ENCODE assay signal across 8 cellular contexts in genomic region chr17:28725660-28726395, GRCh38. TPM values are rescaled to one million over a fixed set of nuclear protein-coding genes. Genes with fewer than 3 reads are reported as not detected.
DNase-seq lines count a peak whose midpoint lies in the region; ATAC-seq and TF ChIP-seq lines count a peak whose summit lies in the region.

Gene TLCD1, minus strand, starts transcription at chr17:28726233. Its CDS starts 136 bp downstream, at chr17:28726097.

- H3K27ac Mint-ChIP-seq in activated T-helper 1 cell treated with anti-CD3 and anti-CD28 coated beads, Interleukin-12 subunit alpha, Interleukin-12 subunit beta, Interleukin-2, Interleukin-4 antibody, amounts not matched to agents 30 ng/mL and 10 ng/mL and 1 ng/mL, durations not matched to agents 14 hours and 24 hours and 36 hours, result peak within 1 kb of the TSS; percentile 98
- peak within 1 kb of the TSS; percentile 96 for H3K27ac Mint-ChIP-seq in nephron progenitor cell

- TF ChIP-seq CTCF in GM10248 (IDR thresholded peaks at IDR 0.05; ENCODE audit: control extremely low read depth, extremely low read depth, low read depth, missing control alignments), result no peak
- TF ChIP-seq CTCF in esophagus squamous epithelium (IDR thresholded peaks at IDR 0.05), result peak in 1 of 6 experiments; percentile 17
- TF ChIP-seq CTCF in nephron progenitor cell (IDR thresholded peaks at IDR 0.05), result no peak

- no peaks in the 10 kb centered on the region for H3K9me3 ChIP-seq in esophagus squamous epithelium

- no peaks in the 10 kb centered on the region for H3K27me3 Mint-ChIP-seq in activated T-helper 1 cell treated with anti-CD3 and anti-CD28 coated beads, Interleukin-12 subunit alpha, Interleukin-12 subunit beta, Interleukin-2, Interleukin-4 antibody, amounts not matched to agents 30 ng/mL and 10 ng/mL and 1 ng/mL, durations not matched to agents 14 hours and 24 hours and 36 hours (ENCODE audit: insufficient read depth)
- no peaks in the 10 kb centered on the region for H3K27me3 Mint-ChIP-seq in nephron progenitor cell (ENCODE audit: low read depth, poor library complexity)

- peak within 1 kb of the TSS; percentile 65 to 75 (median 71) for H3K4me3 ChIP-seq in esophagus squamous epithelium

- H3K27ac ChIP-seq in esophagus squamous epithelium, result peak within 1 kb of the TSS; percentile 94 to 99 (median 98)

- POLR2A ChIA-PET in GM10248 (lab: Yijun Ruan, JAX), result interaction anchor here (0.8 to 3.8 kb wide), 11 partner anchors 9 to 424 kb away, joined by 3 to 90 read pairs (median 8); partner anchors contain the start of genes PHF12 and TRAF4

- DNase-seq in GM10248 (ENCODE audit: extremely low spot score) (peak; percentile 82), HT1080 (ENCODE audit: low read depth) (peak; percentile 89), NOMO-1 treated with DMSO at 0.1 percent for 48 hours (lab: John Stamatoyannopoulos, UW; ENCODE audit: unreplicated experiment) (peak; percentile 63), esophagus squamous epithelium (lab: John Stamatoyannopoulos, UW) (no peak), nephron progenitor cell (peak; percentile 80), ureter (ENCODE audit: low spot score) (peak; percentile 72)
- no peak for DNase-seq in activated T-helper 1 cell treated with anti-CD3 and anti-CD28 coated beads, Interleukin-12 subunit alpha, Interleukin-12 subunit beta, Interleukin-2, Interleukin-4 antibody, amounts not matched to agents 30 ng/mL and 10 ng/mL and 1 ng/mL, durations not matched to agents 14 hours and 24 hours and 36 hours (ENCODE audit: low spot score)

- peak within 1 kb of the TSS; percentile 97 for H3K4me3 Mint-ChIP-seq in activated T-helper 1 cell treated with anti-CD3 and anti-CD28 coated beads, Interleukin-12 subunit alpha, Interleukin-12 subunit beta, Interleukin-2, Interleukin-4 antibody, amounts not matched to agents 30 ng/mL and 10 ng/mL and 1 ng/mL, durations not matched to agents 14 hours and 24 hours and 36 hours
- H3K4me3 Mint-ChIP-seq in nephron progenitor cell, result peak within 1 kb of the TSS; percentile 92

- H3K36me3 ChIP-seq in esophagus squamous epithelium, result peaks cover 6 to 42% (median 16%) of the 10 kb centered on the region in 3 donors

- CTCF ChIA-PET in GM10248 (lab: Yijun Ruan, JAX), result interaction anchor here (0.9 to 7.0 kb wide), 39 partner anchors 10 to 398 kb away, joined by 3 to 472 read pairs (median 11); partner anchors contain the start of genes DHRS13, ERAL1, PHF12 and PROCA1

- no peaks in the 10 kb centered on the region for H3K27me3 ChIP-seq in esophagus squamous epithelium

- H3K4me1 ChIP-seq in esophagus squamous epithelium, result peaks cover 41 to 78% (median 60%) of the 10 kb centered on the region in 3 donors

- H3K36me3 Mint-ChIP-seq in activated T-helper 1 cell treated with anti-CD3 and anti-CD28 coated beads, Interleukin-12 subunit alpha, Interleukin-12 subunit beta, Interleukin-2, Interleukin-4 antibody, amounts not matched to agents 30 ng/mL and 10 ng/mL and 1 ng/mL, durations not matched to agents 14 hours and 24 hours and 36 hours (ENCODE audit: low read depth), result peaks cover 40% of the 10 kb centered on the region
- peaks cover 31% of the 10 kb centered on the region for H3K36me3 Mint-ChIP-seq in nephron progenitor cell (ENCODE audit: low read depth)

- TF ChIP-seq POLR2A in esophagus squamous epithelium (IDR thresholded peaks at IDR 0.05), result peak in 1 of 4 donors; percentile 47

- WGBS in esophagus squamous epithelium, 2 donors, result 0% methylated on average over 12 of the region's 66 CpGs; no CpG with 5 or more reads in 1 of the 2 donors

- no peaks in the 10 kb centered on the region for H3K9me3 Mint-ChIP-seq in activated T-helper 1 cell treated with anti-CD3 and anti-CD28 coated beads, Interleukin-12 subunit alpha, Interleukin-12 subunit beta, Interleukin-2, Interleukin-4 antibody, amounts not matched to agents 30 ng/mL and 10 ng/mL and 1 ng/mL, durations not matched to agents 14 hours and 24 hours and 36 hours
- H3K9me3 Mint-ChIP-seq in nephron progenitor cell, result no peaks in the 10 kb centered on the region

- peaks cover 71% of the 10 kb centered on the region for H3K4me1 Mint-ChIP-seq in activated T-helper 1 cell treated with anti-CD3 and anti-CD28 coated beads, Interleukin-12 subunit alpha, Interleukin-12 subunit beta, Interleukin-2, Interleukin-4 antibody, amounts not matched to agents 30 ng/mL and 10 ng/mL and 1 ng/mL, durations not matched to agents 14 hours and 24 hours and 36 hours (ENCODE audit: low read depth)
- H3K4me1 Mint-ChIP-seq in nephron progenitor cell, result peaks cover 68% of the 10 kb centered on the region

- intact Hi-C loops in activated T-helper 1 cell treated with anti-CD3 and anti-CD28 coated beads, Interleukin-12 subunit alpha, Interleukin-12 subunit beta, Interleukin-2, Interleukin-4 antibody, amounts not matched to agents 30 ng/mL and 10 ng/mL and 1 ng/mL, durations not matched to agents 14 hours and 24 hours and 36 hours (cut with micrococcal nuclease), result loop anchor here (1.0 to 5.0 kb wide), 4 partner anchors 15 to 566 kb away; partner anchors contain the start of genes NUFIP2 and PROCA1
- intact Hi-C loops in esophagus squamous epithelium (cut with DNase I), result no loop called here

- no peak for ATAC-seq in HG03175 (IDR thresholded peaks at IDR 0.05; ENCODE audit: unreplicated experiment)

RNA-seq across cellular contexts. Expression of gene TLCD1, which starts in this region (rescaled TPM):
- total RNA-seq in HT1080 (2014; rRNA removed; shearing (Covaris generic)), result 28.8 and 29.9 TPM in 2 replicates
- 26.7 and 33.6 TPM in 2 replicates for polyA plus RNA-seq in HT1080 (2015; cell fraction: cytosol; rRNA removed)
- polyA plus RNA-seq in HT1080 (2015; cell fraction: nucleus; rRNA removed), result 8.7 and 10.0 TPM in 2 replicates
- total RNA-seq in activated T-helper 1 cell treated with anti-CD3 and anti-CD28 coated beads, Interleukin-12 subunit alpha, Interleukin-12 subunit beta, Interleukin-2, Interleukin-4 antibody, amounts not matched to agents 30 ng/mL and 10 ng/mL and 1 ng/mL, durations not matched to agents 14 hours and 24 hours and 36 hours, result 9.5 and 11.5 TPM in 2 replicates
- total RNA-seq in esophagus squamous epithelium (10 to 100 TPM in 3 of 4 donors, 1 to 10 TPM in 1; 8.8 to 17.0 (median 13.0) TPM), ureter (18.1 TPM)

Comparison
In these comparisons a context has a peak if more than half of its experiments do, and no peak if none do; other contexts are left out.
1. DNase-seq: peak in GM10248 (single experiment), HT1080 (single experiment), NOMO-1 treated with DMSO at 0.1 percent for 48 hours (single experiment), nephron progenitor cell (single experiment) and ureter (single experiment); none in activated T-helper 1 cell treated with anti-CD3 and anti-CD28 coated beads, Interleukin-12 subunit alpha, Interleukin-12 subunit beta, Interleukin-2, Interleukin-4 antibody, amounts not matched to agents 30 ng/mL and 10 ng/mL and 1 ng/mL, durations not matched to agents 14 hours and 24 hours and 36 hours (single experiment) and esophagus squamous epithelium (single experiment).